Comparison of ENCODE assay signal across 17 cellular contexts in the genomic region with DNA sequence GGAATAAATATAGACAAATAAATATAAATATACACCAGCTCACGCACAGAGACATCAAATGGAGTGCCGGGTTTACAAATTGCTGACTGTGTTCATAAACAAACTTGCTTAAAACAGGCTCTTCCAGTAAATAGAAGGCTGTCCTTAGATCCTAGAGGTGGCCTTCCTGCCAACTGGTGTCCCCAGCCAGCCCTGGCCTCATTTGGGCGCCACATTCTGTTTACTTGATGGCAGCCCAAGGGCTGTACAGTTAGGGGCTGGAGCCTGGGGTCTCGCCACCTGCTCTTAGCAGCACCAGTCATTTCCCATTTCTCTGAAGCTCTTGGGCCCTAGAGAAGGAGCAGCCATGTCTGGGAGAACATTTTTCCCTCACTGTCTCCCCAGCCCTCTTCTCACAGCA. TPM values are rescaled to one million over a fixed set of nuclear protein-coding genes. Genes with fewer than 3 reads are reported as not detected.
A peak's percentile ranks its signal among the peaks of the same experiment; 100 is the strongest.
DNase-seq lines count a peak whose midpoint lies in the region; ATAC-seq, FAIRE-seq and TF ChIP-seq lines count a peak whose summit lies in the region.
"Had no signal": no experiment of that assay in that cellular context is flagged by ENCODE, and none has a peak within 500 bp of the region (broad histone marks: within the 10 kb centered on the region; RNA-seq: fewer than 3 reads in every experiment).

No MANE protein-coding gene starts in this region.

- in situ Hi-C loops in G401 (cut with HindIII; ENCODE audit: low sequenced_read_pairs) (no loop called here), K562 (cut with MboI) (no loop called here)

- H3K79me2 ChIP-seq in K562 (ENCODE audit: control insufficient read depth, insufficient read depth, low read length) = no peaks in the 10 kb centered on the region

- TF ChIP-seq RAD21 in K562 (CRISPR knock-in tag; conservative IDR thresholded peaks at IDR 0.05 in 1 of 2, IDR thresholded peaks at IDR 0.05 in 1 of 2) = no peak

- H3K9ac ChIP-seq in BLaER1 treated with 17β-estradiol and CSF1 and Interleukin-3, amounts not matched to agents 10 nM and 100 nM = peak overlapping the region in 3 of 11 experiments; percentile 14 to 46 (median 34); a peak in 4 of 22 replicates
- H3K9ac ChIP-seq in K562 (ENCODE audit: insufficient read depth in 1 of 2, low read depth in 2 of 2, low read length in 2 of 2) = no peak overlapping the region; a peak in 1 of 4 replicates
- H3K9ac ChIP-seq: SK-N-SH had no signal

- H3K27ac ChIP-seq in BLaER1 treated with 17β-estradiol and CSF1 and Interleukin-3, amounts not matched to agents 10 nM and 100 nM = peak overlapping the region in 6 of 11 experiments; percentile 5 to 44 (median 36); a peak in 6 of 22 replicates
- H3K27ac ChIP-seq in K562 (ENCODE audit: extremely low read depth, low read depth, low read length) = no peak overlapping the region

- TF ChIP-seq EP300 in K562 (IDR thresholded peaks at IDR 0.05; ENCODE audit: low read length) = no peak

- no peak overlapping the region for H2AFZ ChIP-seq in K562 (ENCODE audit: low read depth, low read length)

- WGBS in K562 (ENCODE audit: insufficient coverage, low coverage, missing lambda C conversion rate) = 32% methylated on average over 4 of the region's 4 CpGs

- TF ChIP-seq CTCF in K562 (IDR thresholded peaks at IDR 0.05 in 2 of 3, conservative IDR thresholded peaks at IDR 0.05 in 1 of 3; ENCODE audit: insufficient read depth in 2 of 3, low read depth in 1 of 3, low read length in 3 of 3) = no peak
- no peak for TF ChIP-seq CTCF in nephron progenitor cell (IDR thresholded peaks at IDR 0.05)

- H3K36me3 Mint-ChIP-seq in nephron progenitor cell (ENCODE audit: low read depth) = peaks cover 14% of the 10 kb centered on the region

- CTCF ChIA-PET in K562 (lab: Yijun Ruan, JAX; ENCODE audit: low intra/inter-chr PET ratio) = no interaction called here

- no peak overlapping the region for H3K4me3 ChIP-seq in BLaER1 treated with 17β-estradiol and CSF1 and Interleukin-3, amounts not matched to agents 10 nM and 100 nM
- H3K4me3 ChIP-seq in K562 = no peak overlapping the region

- no peaks in the 10 kb centered on the region for H3K9me3 ChIP-seq in BLaER1 treated with 17β-estradiol and CSF1 and Interleukin-3, amounts not matched to agents 10 nM and 100 nM (replicated peaks in 1 of 11)
- no peaks in the 10 kb centered on the region for H3K9me3 ChIP-seq in K562 (replicated peaks; ENCODE audit: control insufficient read depth, insufficient read depth, low read depth, low read length)
- H3K9me3 ChIP-seq: BE2C, SK-N-SH had no signal

- H3K27me3 Mint-ChIP-seq in nephron progenitor cell (ENCODE audit: low read depth, poor library complexity) = no peaks in the 10 kb centered on the region

- no peak for TF ChIP-seq POLR2A in K562 (conservative IDR thresholded peaks at IDR 0.05)

- FAIRE-seq in K562 (lab: Jason Lieb, UNC) = no peak
- FAIRE-seq: GM18507, H1 had no signal

- peak overlapping the region; percentile 53 to 86 (median 76) for H3K4me2 ChIP-seq in BLaER1 treated with 17β-estradiol and CSF1 and Interleukin-3, amounts not matched to agents 10 nM and 100 nM
- H3K4me2 ChIP-seq in K562 (ENCODE audit: insufficient read depth, low read length) = no peak overlapping the region
- H3K4me2 ChIP-seq: SK-N-SH had no signal

- H3K9me3 Mint-ChIP-seq in nephron progenitor cell = no peaks in the 10 kb centered on the region

- peaks cover 4 to 44% (median 16%) of the 10 kb centered on the region in 11 experiments; a peak in 13 of 22 replicates for H3K36me3 ChIP-seq in BLaER1 treated with 17β-estradiol and CSF1 and Interleukin-3, amounts not matched to agents 10 nM and 100 nM
- H3K36me3 ChIP-seq in K562 (ENCODE audit: control insufficient read depth, insufficient read depth, low read length) = no peaks in the 10 kb centered on the region
- H3K36me3 ChIP-seq: BE2C had no signal

- H3K27me3 ChIP-seq in BLaER1 treated with 17β-estradiol and CSF1 and Interleukin-3, amounts not matched to agents 10 nM and 100 nM = no peaks in the 10 kb centered on the region
- no peaks in the 10 kb centered on the region for H3K27me3 ChIP-seq in K562 (ENCODE audit: control insufficient read depth in 2 of 2, insufficient read depth in 2 of 2, low read length in 2 of 2)
- H3K27me3 ChIP-seq: BE2C had no signal

- no peak overlapping the region for H3K4me3 Mint-ChIP-seq in nephron progenitor cell

- peaks cover 45 to 67% (median 52%) of the 10 kb centered on the region in 10 experiments for H3K4me1 ChIP-seq in BLaER1 treated with 17β-estradiol and CSF1 and Interleukin-3, amounts not matched to agents 10 nM and 100 nM
- peaks cover 0 to 7% of the 10 kb centered on the region in 2 experiments; a peak in 2 of 5 replicates for H3K4me1 ChIP-seq in K562 (replicated peaks in 1 of 2; ENCODE audit: control insufficient read depth in 2 of 2, insufficient read depth in 2 of 2, low read length in 2 of 2)
- H3K4me1 ChIP-seq: BE2C had no signal

- no TSS peak for BruUV-seq in K562 (replicated peaks; lab: Mats Ljungman, UMichigan)

- intact Hi-C loops in K562 (cut with micrococcal nuclease) = no loop called here

- peaks cover 50% of the 10 kb centered on the region for H3K4me1 Mint-ChIP-seq in nephron progenitor cell

- H3K9me1 ChIP-seq in K562 (ENCODE audit: control insufficient read depth, insufficient read depth, low read length) = no peaks in the 10 kb centered on the region

- POLR2A ChIA-PET in K562 (lab: Yijun Ruan, JAX) = interaction anchor here (0.8 to 1.2 kb wide), 2 partner anchors 10 to 16 kb away, joined by 3 to 4 read pairs; no protein-coding TSS in a partner anchor

- peak overlapping the region; percentile 88 for H3K27ac Mint-ChIP-seq in nephron progenitor cell

- peak; percentile 66 for DNase-seq in G401 (ENCODE audit: low spot score)
- DNase-seq in K562 (ENCODE audit: extremely low read depth in 1 of 4, low spot score in 3 of 4) = no peak
- DNase-seq in nephron progenitor cell = no peak
- DNase-seq in NCI-H1417 (lab: John Stamatoyannopoulos, UW) = no peak
- no peak for DNase-seq in T-helper 9 cell
- DNase-seq: BE2C, DMS79 treated with DMSO at 0.1 percent for 48 hours, KG1, NCI-H1048, NCI-H1694, NCI-H510A treated with DMSO at 0.1 percent for 48 hours, SK-N-SH had no signal

- ATAC-seq in K562 (no peak), GM21786 (IDR thresholded peaks at IDR 0.05; ENCODE audit: unreplicated experiment) (no peak)
- ATAC-seq: Panc1 had no signal

- peaks cover 0 to 75% (median 30%) of the 10 kb centered on the region in 11 experiments; a peak in 17 of 22 replicates for H4K20me1 ChIP-seq in BLaER1 treated with 17β-estradiol and CSF1 and Interleukin-3, amounts not matched to agents 10 nM and 100 nM
- peaks cover 14% of the 10 kb centered on the region; the same call in 1 of the 2 replicates for H4K20me1 ChIP-seq in K562 (replicated peaks; ENCODE audit: control insufficient read depth, insufficient read depth, low read length)

RNA-seq across cellular contexts. Expression of a gene that starts 20.8 kb away (rescaled TPM):
- total RNA-seq in G401 (2014; rRNA removed; shearing (Covaris generic)) = 119 and 166 TPM in 2 replicates
- 359 and 833 TPM in 2 replicates for total RNA-seq in K562 (2011; cell fraction: chromatin; rRNA removed; ENCODE audit: low replicate concordance)
- total RNA-seq in K562 (2011; cell fraction: nucleolus; rRNA removed) = 445 and 463 TPM in 2 replicates
- 399 and 402 TPM in 2 replicates for total RNA-seq in K562 (2011; cell fraction: nucleoplasm; rRNA removed)
- 97.6 and 107 TPM in 2 replicates for total RNA-seq in K562 (2014; rRNA removed)
- 65.0 and 78.6 TPM in 2 replicates for total RNA-seq in K562 (2014; rRNA removed; fragmentation: Illumina TruSeq; extraction: Trizol)
- 78.4 and 83.2 TPM in 2 replicates for total RNA-seq in K562 (2015; rRNA removed; fragmentation: Illumina TruSeq; extraction: Trizol)
- total RNA-seq in K562 (2021) = 93.4 and 102 TPM in 2 replicates
- 96.3 and 120 TPM in 2 replicates for polyA plus RNA-seq in K562 (2011; rRNA removed)
- 199 and 200 TPM in 2 replicates for polyA plus RNA-seq in K562 (2011; cell fraction: cytosol; rRNA removed)
- 212 and 227 TPM in 2 replicates for polyA plus RNA-seq in K562 (2011; cell fraction: nucleus; rRNA removed)
- 69.1 and 93.2 TPM in 2 replicates for polyA plus RNA-seq in K562 (2012)
- 122 and 140 TPM in 2 replicates for polyA plus RNA-seq in K562 (2014; fragmentation: Illumina TruSeq; extraction: Trizol)
- 10 to 100 TPM; 29.1 to 42.1 TPM for polyA plus RNA-seq in K562 (2014; fragmentation: Nextera tagmentation; extraction: Ambion mirVana)
- polyA plus RNA-seq in K562 (2014; rRNA removed) = 90.1 and 90.8 TPM in 2 replicates
- polyA minus RNA-seq in K562 (2011; rRNA and poly(A)+ RNA removed) = 112 and 121 TPM in 2 replicates
- polyA minus RNA-seq in K562 (2011; cell fraction: cytosol; rRNA and poly(A)+ RNA removed) = 55.3 and 58.2 TPM in 2 replicates
- polyA minus RNA-seq in K562 (2011; cell fraction: nucleus; rRNA and poly(A)+ RNA removed) = 104 and 166 TPM in 2 replicates

RNA-seq across cellular contexts. Expression of a gene that starts 30.3 kb away (rescaled TPM):
- total RNA-seq in G401 (2014; rRNA removed; shearing (Covaris generic)) = 83.4 and 88.1 TPM in 2 replicates
- total RNA-seq in K562 (2011; cell fraction: chromatin; rRNA removed; ENCODE audit: low replicate concordance) = 3.9 and 14.6 TPM in 2 replicates
- 11.6 and 12.7 TPM in 2 replicates for total RNA-seq in K562 (2011; cell fraction: nucleolus; rRNA removed)
- 6.0 and 7.3 TPM in 2 replicates for total RNA-seq in K562 (2011; cell fraction: nucleoplasm; rRNA removed)
- 15.5 and 18.8 TPM in 2 replicates for total RNA-seq in K562 (2014; rRNA removed)
- 1.5 and 3.5 TPM in 2 replicates for total RNA-seq in K562 (2014; rRNA removed; fragmentation: Illumina TruSeq; extraction: Trizol)
- 8.8 and 9.6 TPM in 2 replicates for total RNA-seq in K562 (2015; rRNA removed; fragmentation: Illumina TruSeq; extraction: Trizol)
- total RNA-seq in K562 (2021) = 13.8 and 18.1 TPM in 2 replicates
- polyA plus RNA-seq in K562 (2011; rRNA removed) = 6.8 and 7.1 TPM in 2 replicates
- 6.5 and 12.3 TPM in 2 replicates for polyA plus RNA-seq in K562 (2011; cell fraction: cytosol; rRNA removed)
- 6.2 and 9.6 TPM in 2 replicates for polyA plus RNA-seq in K562 (2011; cell fraction: nucleus; rRNA removed)
- polyA plus RNA-seq in K562 (2012) = 7.3 and 10.4 TPM in 2 replicates
- polyA plus RNA-seq in K562 (2014; fragmentation: Illumina TruSeq; extraction: Trizol) = 7.1 and 9.8 TPM in 2 replicates
- under 1 TPM; 0.13 to 0.17 TPM for polyA plus RNA-seq in K562 (2014; fragmentation: Nextera tagmentation; extraction: Ambion mirVana)
- polyA plus RNA-seq in K562 (2014; rRNA removed) = 14.5 and 15.0 TPM in 2 replicates
- polyA minus RNA-seq in K562 (2011; rRNA and poly(A)+ RNA removed) = 1.9 and 3.0 TPM in 2 replicates
- polyA minus RNA-seq in K562 (2011; cell fraction: cytosol; rRNA and poly(A)+ RNA removed) = 8.0 and 17.4 TPM in 2 replicates
- 4.7 and 5.0 TPM in 2 replicates for polyA minus RNA-seq in K562 (2011; cell fraction: nucleus; rRNA and poly(A)+ RNA removed)

RNA-seq across cellular contexts. Expression of a gene that starts 58.9 kb away (rescaled TPM):
- total RNA-seq in G401 (2014; rRNA removed; shearing (Covaris generic)) = 53.2 and 53.4 TPM in 2 replicates
- 56.3 and 66.6 TPM in 2 replicates for total RNA-seq in K562 (2011; cell fraction: chromatin; rRNA removed; ENCODE audit: low replicate concordance)
- total RNA-seq in K562 (2011; cell fraction: nucleolus; rRNA removed) = 38.7 TPM in 2 replicates
- 45.0 and 46.9 TPM in 2 replicates for total RNA-seq in K562 (2011; cell fraction: nucleoplasm; rRNA removed)
- total RNA-seq in K562 (2014; rRNA removed) (12.7 and 13.3 TPM in 2 replicates), K562 (2014; rRNA removed; fragmentation: Illumina TruSeq; extraction: Trizol) (8.7 and 9.0 TPM in 2 replicates), K562 (2015; rRNA removed; fragmentation: Illumina TruSeq; extraction: Trizol) (10.1 and 10.9 TPM in 2 replicates), K562 (2021) (9.0 and 10.5 TPM in 2 replicates)
- polyA plus RNA-seq in K562 (2011; rRNA removed) (17.1 and 17.5 TPM in 2 replicates), K562 (2014; fragmentation: Illumina TruSeq; extraction: Trizol) (10.1 and 10.4 TPM in 2 replicates), K562 (2014; fragmentation: Nextera tagmentation; extraction: Ambion mirVana) (10 to 100 TPM in 1 of 2 experiments, 1 to 10 TPM in 1; 9.0 to 10.3 TPM), K562 (2014; rRNA removed) (12.0 and 18.6 TPM in 2 replicates)
- 12.9 and 16.0 TPM in 2 replicates for polyA plus RNA-seq in K562 (2011; cell fraction: cytosol; rRNA removed)
- polyA plus RNA-seq in K562 (2011; cell fraction: nucleus; rRNA removed) = 54.5 and 57.5 TPM in 2 replicates
- 11.5 and 20.9 TPM in 2 replicates for polyA plus RNA-seq in K562 (2012)
- polyA minus RNA-seq in K562 (2011; rRNA and poly(A)+ RNA removed) = 12.9 and 16.8 TPM in 2 replicates
- polyA minus RNA-seq in K562 (2011; cell fraction: cytosol; rRNA and poly(A)+ RNA removed) = 5.5 and 8.0 TPM in 2 replicates
- polyA minus RNA-seq in K562 (2011; cell fraction: nucleus; rRNA and poly(A)+ RNA removed) = 17.4 and 23.8 TPM in 2 replicates
